22 cellular contexts compared by ENCODE assay signal in the genomic region with DNA sequence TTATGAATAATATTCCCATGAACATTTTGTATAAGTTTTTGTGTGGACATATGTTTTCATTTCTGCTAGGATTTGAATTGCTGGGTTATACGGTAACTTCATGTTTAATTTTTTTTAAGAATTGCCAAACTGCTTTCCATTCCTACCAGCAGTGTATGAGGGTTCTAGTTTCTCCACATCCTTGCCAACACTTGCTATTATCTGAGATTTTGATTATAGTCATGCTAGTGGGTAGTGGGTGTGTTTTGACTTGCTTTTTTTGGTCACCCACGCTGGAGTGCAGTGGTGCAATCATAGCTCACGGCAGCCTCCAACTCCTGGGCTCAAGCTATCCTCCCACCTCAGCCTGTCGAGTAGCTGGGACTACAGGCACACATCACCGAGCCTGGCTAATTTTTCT. TPM values are rescaled to one million over a fixed set of nuclear protein-coding genes. Genes with fewer than 3 reads are reported as not detected.
A peak's percentile ranks its signal among the peaks of the same experiment; 100 is the strongest.
DNase-seq lines count a peak whose midpoint lies in the region; ATAC-seq, FAIRE-seq and TF ChIP-seq lines count a peak whose summit lies in the region.
"Had no signal": no experiment of that assay in that cellular context is flagged by ENCODE, and none has a peak within 500 bp of the region (broad histone marks: within the 10 kb centered on the region; RNA-seq: fewer than 3 reads in every experiment).

No MANE protein-coding gene starts in this region.

- no peak for ATAC-seq in K562
- ATAC-seq: CD8-positive, alpha-beta T cell had no signal

- TF ChIP-seq RAD21 in K562 (CRISPR knock-in tag; conservative IDR thresholded peaks at IDR 0.05 in 1 of 2, IDR thresholded peaks at IDR 0.05 in 1 of 2), result no peak

- BruUV-seq in K562 (replicated peaks; lab: Mats Ljungman, UMichigan), result no TSS peak
- no TSS peak for BruUV-seq in A673 (replicated peaks; lab: Mats Ljungman, UMichigan)

- TF ChIP-seq POLR2A in K562 (conservative IDR thresholded peaks at IDR 0.05), result no peak

- no peak overlapping the region for H3K9ac ChIP-seq in K562 (ENCODE audit: insufficient read depth in 1 of 2, low read depth in 2 of 2, low read length in 2 of 2)
- H3K9ac ChIP-seq: BLaER1 treated with 17β-estradiol and CSF1 and Interleukin-3, amounts not matched to agents 10 nM and 100 nM had no signal

- 61% methylated on average over 5 of the region's 5 CpGs for WGBS in K562 (ENCODE audit: insufficient coverage, low coverage, missing lambda C conversion rate)

- no peak for TF ChIP-seq CTCF in HEK293 (tag by site-specific recombination; IDR thresholded peaks at IDR 0.05)
- TF ChIP-seq CTCF in RWPE1 (conservative IDR thresholded peaks at IDR 0.05; ENCODE audit: low read depth), result no peak
- no peak for TF ChIP-seq CTCF in K562 (IDR thresholded peaks at IDR 0.05 in 2 of 3, conservative IDR thresholded peaks at IDR 0.05 in 1 of 3; ENCODE audit: insufficient read depth in 2 of 3, low read depth in 1 of 3, low read length in 3 of 3)
- TF ChIP-seq CTCF in A673 (conservative IDR thresholded peaks at IDR 0.05; ENCODE audit: low read depth, low read length), result no peak

- H3K9me1 ChIP-seq in K562 (ENCODE audit: control insufficient read depth, insufficient read depth, low read length), result no peaks in the 10 kb centered on the region

- H3K4me1 ChIP-seq in HEK293 (ENCODE audit: control insufficient read depth, insufficient read depth, low read length) (no peaks in the 10 kb centered on the region), K562 (replicated peaks in 1 of 2; ENCODE audit: control insufficient read depth in 2 of 2, insufficient read depth in 2 of 2, low read length in 2 of 2) (peaks cover 10 to 26% of the 10 kb centered on the region in 2 experiments; a peak in 4 of 5 replicates), A673 (ENCODE audit: insufficient read depth, low read length, poor library complexity, severe bottlenecking) (no peaks in the 10 kb centered on the region)

- DNase-seq in RWPE1 (ENCODE audit: low spot score) (no peak), K562 (ENCODE audit: extremely low read depth in 1 of 4, low spot score in 3 of 4) (no peak), foreskin melanocyte (no peak), A673 (ENCODE audit: low spot score) (no peak)
- DNase-seq in stimulated activated CD4-positive, alpha-beta T cell treated with anti-CD3 and anti-CD28 coated beads, Interleukin-12 subunit alpha, Interleukin-12 subunit beta, amount 100 ng/mL, for 4 hours, result no peak
- DNase-seq: 8988T; AML-193; Caco-2; Calu3; CD4-positive, alpha-beta T cell; DMS79 treated with DMSO at 0.1 percent for 48 hours; GF-D8 had no signal

- H3K4me2 ChIP-seq in K562 (ENCODE audit: insufficient read depth, low read length), result no peak overlapping the region
- H3K4me2 ChIP-seq: BLaER1 treated with 17β-estradiol and CSF1 and Interleukin-3, amounts not matched to agents 10 nM and 100 nM had no signal

- peaks cover 20% of the 10 kb centered on the region for H3K79me2 ChIP-seq in K562 (ENCODE audit: control insufficient read depth, insufficient read depth, low read length)

- CTCF ChIA-PET in HEK293 (lab: Yijun Ruan, JAX), result interaction anchor here (0.6 to 0.7 kb wide), 2 partner anchors 1057 to 1399 kb away, joined by 3 read pairs; no protein-coding TSS in a partner anchor
- CTCF ChIA-PET in RWPE1 (lab: Yijun Ruan, JAX), result no interaction called here
- CTCF ChIA-PET in K562 (lab: Yijun Ruan, JAX; ENCODE audit: low intra/inter-chr PET ratio), result no interaction called here
- CTCF ChIA-PET in A673 (lab: Charles Lee), result no interaction called here

- peak overlapping the region; percentile 20; the same call in 1 of the 2 replicates for H2AFZ ChIP-seq in K562 (ENCODE audit: low read depth, low read length)

- H3K4me3 ChIP-seq in HEK293 (ENCODE audit: low read depth, low read length) (no peak overlapping the region), K562 (no peak overlapping the region), A673 (ENCODE audit: low read depth, low read length, poor library complexity, severe bottlenecking) (no peak overlapping the region)
- H3K4me3 ChIP-seq: BLaER1 treated with 17β-estradiol and CSF1 and Interleukin-3, amounts not matched to agents 10 nM and 100 nM had no signal

- H3K36me3 ChIP-seq in HEK293 (ENCODE audit: control insufficient read depth in 2 of 2, insufficient read depth in 1 of 2, low read length in 2 of 2), result no peaks in the 10 kb centered on the region; a peak in 1 of 3 replicates
- H3K36me3 ChIP-seq in K562 (ENCODE audit: control insufficient read depth, insufficient read depth, low read length), result no peaks in the 10 kb centered on the region
- H3K36me3 ChIP-seq in A673 (ENCODE audit: insufficient read depth, low read length, poor library complexity, severe bottlenecking), result no peaks in the 10 kb centered on the region
- H3K36me3 ChIP-seq: BLaER1 treated with 17β-estradiol and CSF1 and Interleukin-3, amounts not matched to agents 10 nM and 100 nM had no signal

- in situ Hi-C loops in K562 (cut with MboI), result no loop called here

- POLR2A ChIA-PET in HEK293 (lab: Yijun Ruan, JAX), result no interaction called here
- POLR2A ChIA-PET in RWPE1 (lab: Yijun Ruan, JAX; ENCODE audit: low non-redundant PET), result no interaction called here
- POLR2A ChIA-PET in K562 (lab: Yijun Ruan, JAX), result interaction anchor here (1.4 kb wide), 1 partner anchor 95 kb away, joined by 3 read pairs; no protein-coding TSS in a partner anchor
- POLR2A ChIA-PET in A673 (lab: Charles Lee; ENCODE audit: low non-redundant PET), result no interaction called here

- H3K27me3 ChIP-seq in K562 (ENCODE audit: control insufficient read depth in 2 of 2, insufficient read depth in 2 of 2, low read length in 2 of 2) (no peaks in the 10 kb centered on the region), A673 (replicated peaks; ENCODE audit: insufficient read depth, low read depth, low read length, poor library complexity) (no peaks in the 10 kb centered on the region)
- H3K27me3 ChIP-seq: BLaER1 treated with 17β-estradiol and CSF1 and Interleukin-3, amounts not matched to agents 10 nM and 100 nM had no signal

- no peak for FAIRE-seq in K562 (lab: Jason Lieb, UNC)
- FAIRE-seq: A204.1, D721Med, G401.6, GM12891, GM19239 had no signal

- intact Hi-C loops in K562 (cut with micrococcal nuclease) (no loop called here), A673 (cut with micrococcal nuclease; ENCODE audit: unreplicated experiment) (no loop called here)

- no peaks in the 10 kb centered on the region for H4K20me1 ChIP-seq in K562 (replicated peaks; ENCODE audit: control insufficient read depth, insufficient read depth, low read length)

- no peaks in the 10 kb centered on the region for H3K9me3 ChIP-seq in HEK293 (ENCODE audit: control insufficient read depth, insufficient read depth, low read depth, low read length)
- no peaks in the 10 kb centered on the region; the same call in 1 of the 2 replicates for H3K9me3 ChIP-seq in K562 (replicated peaks; ENCODE audit: control insufficient read depth, insufficient read depth, low read depth, low read length)
- H3K9me3 ChIP-seq in A673 (ENCODE audit: low read depth, low read length, poor library complexity, severe bottlenecking), result no peaks in the 10 kb centered on the region
- H3K9me3 ChIP-seq: BLaER1 treated with 17β-estradiol and CSF1 and Interleukin-3, amounts not matched to agents 10 nM and 100 nM; Caco-2 had no signal

- TF ChIP-seq EP300 in K562 (IDR thresholded peaks at IDR 0.05; ENCODE audit: low read length), result no peak

- H3K27ac ChIP-seq in HEK293 (ENCODE audit: extremely low read depth, low read depth, low read length) (no peak overlapping the region), RWPE1 (0 out of 2 replicates have a peak overlapping the region, but pooled peaks have one; percentile 94), K562 (ENCODE audit: extremely low read depth, low read depth, low read length) (no peak overlapping the region), A673 (ENCODE audit: low read depth, low read length, poor library complexity, severe bottlenecking) (no peak overlapping the region)
- H3K27ac ChIP-seq: BLaER1 treated with 17β-estradiol and CSF1 and Interleukin-3, amounts not matched to agents 10 nM and 100 nM; C4-2B had no signal

RNA-seq across cellular contexts. Expression of gene EEF2K, which starts 3.0 kb away (rescaled TPM):
- 80.4 and 136 TPM in 2 replicates for total RNA-seq in K562 (2011; cell fraction: chromatin; rRNA removed; ENCODE audit: low replicate concordance)
- 75.0 and 81.5 TPM in 2 replicates for total RNA-seq in K562 (2011; cell fraction: nucleolus; rRNA removed)
- total RNA-seq in K562 (2011; cell fraction: nucleoplasm; rRNA removed), result 92.4 and 163 TPM in 2 replicates
- 13.1 and 14.8 TPM in 2 replicates for total RNA-seq in K562 (2014; rRNA removed)
- 14.6 and 18.3 TPM in 2 replicates for total RNA-seq in K562 (2014; rRNA removed; fragmentation: Illumina TruSeq; extraction: Trizol)
- 12.1 and 12.9 TPM in 2 replicates for total RNA-seq in K562 (2015; rRNA removed; fragmentation: Illumina TruSeq; extraction: Trizol)
- total RNA-seq in K562 (2021), result 33.7 and 35.2 TPM in 2 replicates
- 12.2 and 13.7 TPM in 2 replicates for polyA plus RNA-seq in K562 (2011; rRNA removed)
- 20.2 and 20.3 TPM in 2 replicates for polyA plus RNA-seq in K562 (2011; cell fraction: cytosol; rRNA removed)
- polyA plus RNA-seq in K562 (2011; cell fraction: nucleus; rRNA removed), result 32.2 and 38.1 TPM in 2 replicates
- 10.6 and 18.8 TPM in 2 replicates for polyA plus RNA-seq in K562 (2012)
- 23.0 and 26.3 TPM in 2 replicates for polyA plus RNA-seq in K562 (2014; fragmentation: Illumina TruSeq; extraction: Trizol)
- 1 to 10 TPM; 3.0 to 3.4 TPM for polyA plus RNA-seq in K562 (2014; fragmentation: Nextera tagmentation; extraction: Ambion mirVana)
- polyA plus RNA-seq in K562 (2014; rRNA removed), result 11.3 and 15.3 TPM in 2 replicates
- polyA minus RNA-seq in K562 (2011; rRNA and poly(A)+ RNA removed), result 29.6 and 31.7 TPM in 2 replicates
- polyA minus RNA-seq in K562 (2011; cell fraction: cytosol; rRNA and poly(A)+ RNA removed), result 28.4 and 40.3 TPM in 2 replicates
- polyA minus RNA-seq in K562 (2011; cell fraction: nucleus; rRNA and poly(A)+ RNA removed), result 12.3 and 15.8 TPM in 2 replicates
- 14.3 and 18.4 TPM in 2 replicates for total RNA-seq in A673 (2021)

RNA-seq across cellular contexts. Expression of gene SDR42E2, which starts 40.8 kb away (rescaled TPM):
- 0.28 TPM in 1 of 2 replicates, not detected in the other for total RNA-seq in K562 (2011; cell fraction: chromatin; rRNA removed; ENCODE audit: low replicate concordance)
- total RNA-seq in K562 (2011; cell fraction: nucleolus; rRNA removed), result 0.13 TPM in 1 of 2 replicates, not detected in the other
- 0.22 and 0.53 TPM in 2 replicates for total RNA-seq in K562 (2011; cell fraction: nucleoplasm; rRNA removed)
- total RNA-seq in K562 (2014; rRNA removed) (not detected in 2 replicates), K562 (2014; rRNA removed; fragmentation: Illumina TruSeq; extraction: Trizol) (not detected in 2 replicates), K562 (2015; rRNA removed; fragmentation: Illumina TruSeq; extraction: Trizol) (0.07 TPM in 1 of 2 replicates, not detected in the other), K562 (2021) (not detected in 2 replicates), A673 (2021) (not detected in 2 replicates)
- polyA plus RNA-seq in K562 (2011; rRNA removed) (0.03 and 0.08 TPM in 2 replicates), K562 (2014; fragmentation: Illumina TruSeq; extraction: Trizol) (0.04 TPM in 1 of 2 replicates, not detected in the other), K562 (2014; fragmentation: Nextera tagmentation; extraction: Ambion mirVana) (under 1 TPM; 0.04 to 0.06 TPM), K562 (2014; rRNA removed) (not detected in 2 replicates)
- 0.03 TPM in 1 of 2 replicates, not detected in the other for polyA plus RNA-seq in K562 (2011; cell fraction: cytosol; rRNA removed)
- 0.06 and 0.09 TPM in 2 replicates for polyA plus RNA-seq in K562 (2011; cell fraction: nucleus; rRNA removed)
- 0.04 and 0.07 TPM in 2 replicates for polyA plus RNA-seq in K562 (2012)
- not detected in 2 replicates for polyA minus RNA-seq in K562 (2011; rRNA and poly(A)+ RNA removed)
- not detected in 2 replicates for polyA minus RNA-seq in K562 (2011; cell fraction: cytosol; rRNA and poly(A)+ RNA removed)
- polyA minus RNA-seq in K562 (2011; cell fraction: nucleus; rRNA and poly(A)+ RNA removed), result 0.22 and 0.27 TPM in 2 replicates
- total RNA-seq: Caco-2, Calu3 had no signal
- polyA plus RNA-seq: BJ had no signal
